Comparison of ENCODE assay signal across 1 cellular context in the genomic region with DNA sequence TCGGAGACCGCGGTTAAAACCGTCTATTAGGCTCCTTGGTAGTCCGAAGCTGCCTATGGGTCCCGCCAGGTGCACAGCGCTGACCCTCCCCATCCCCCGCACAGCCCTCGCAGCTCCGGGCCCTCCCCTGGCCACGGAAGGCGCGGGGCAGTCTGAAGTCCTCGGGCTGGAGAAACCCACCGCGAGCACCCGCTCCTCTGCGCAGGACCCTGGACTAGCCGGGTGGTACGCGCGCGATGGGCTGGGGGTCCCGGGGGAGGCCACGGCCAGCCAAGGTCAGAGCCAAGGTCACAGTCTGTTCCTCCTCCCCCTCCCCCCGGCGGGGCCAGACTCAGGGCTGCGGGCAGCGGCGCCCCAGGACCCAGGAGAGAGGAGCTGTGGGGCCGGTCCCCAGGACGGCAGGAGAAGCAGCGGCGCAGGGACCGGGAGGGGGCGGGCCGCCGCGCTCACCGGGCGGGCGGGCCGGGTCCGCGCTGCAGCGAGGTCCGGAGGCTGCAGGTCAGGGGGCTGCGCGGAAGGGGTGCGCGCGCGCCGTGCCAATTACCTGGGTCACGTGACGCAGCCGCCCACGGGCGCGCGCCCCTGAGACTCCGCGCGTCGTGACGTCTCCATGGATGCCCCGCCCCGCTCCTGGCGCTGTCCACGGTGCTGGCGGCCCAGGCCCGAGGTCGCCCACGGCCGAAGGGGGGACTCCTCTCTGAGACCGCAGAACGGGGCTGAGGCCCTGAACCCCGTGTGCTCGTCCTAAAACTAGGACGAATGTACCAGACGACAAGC.
TF ChIP-seq lines count a peak whose summit lies in the region.

OGDHL (minus strand) TSS at position 535 of the 777 bp plus-strand sequence. CDS start 3,731 bp downstream, outside the sequence.

TF ChIP-seq in HepG2, 621 proteins besides CTCF, POLR2A, EP300 and RAD21 (continued from another document):
- TF ChIP-seq ZBTB39 (CRISPR knock-in tag; IDR thresholded peaks at IDR 0.05): peak; percentile 54; the same call in 1 of the 2 replicates
- peak; percentile 55 for TF ChIP-seq HNRNPLL (IDR thresholded peaks at IDR 0.05; ENCODE audit: low read depth, low read length, poor library complexity, severe bottlenecking)
- TF ChIP-seq SP4 (CRISPR knock-in tag; IDR thresholded peaks at IDR 0.05): peak; percentile 94
- TF ChIP-seq FOXP1 (IDR thresholded peaks at IDR 0.05): no peak
- TF ChIP-seq FOXP1 (CRISPR knock-in tag; IDR thresholded peaks at IDR 0.05): peak; percentile 39; the same call in 1 of the 2 replicates
- TF ChIP-seq, protein P1, sequence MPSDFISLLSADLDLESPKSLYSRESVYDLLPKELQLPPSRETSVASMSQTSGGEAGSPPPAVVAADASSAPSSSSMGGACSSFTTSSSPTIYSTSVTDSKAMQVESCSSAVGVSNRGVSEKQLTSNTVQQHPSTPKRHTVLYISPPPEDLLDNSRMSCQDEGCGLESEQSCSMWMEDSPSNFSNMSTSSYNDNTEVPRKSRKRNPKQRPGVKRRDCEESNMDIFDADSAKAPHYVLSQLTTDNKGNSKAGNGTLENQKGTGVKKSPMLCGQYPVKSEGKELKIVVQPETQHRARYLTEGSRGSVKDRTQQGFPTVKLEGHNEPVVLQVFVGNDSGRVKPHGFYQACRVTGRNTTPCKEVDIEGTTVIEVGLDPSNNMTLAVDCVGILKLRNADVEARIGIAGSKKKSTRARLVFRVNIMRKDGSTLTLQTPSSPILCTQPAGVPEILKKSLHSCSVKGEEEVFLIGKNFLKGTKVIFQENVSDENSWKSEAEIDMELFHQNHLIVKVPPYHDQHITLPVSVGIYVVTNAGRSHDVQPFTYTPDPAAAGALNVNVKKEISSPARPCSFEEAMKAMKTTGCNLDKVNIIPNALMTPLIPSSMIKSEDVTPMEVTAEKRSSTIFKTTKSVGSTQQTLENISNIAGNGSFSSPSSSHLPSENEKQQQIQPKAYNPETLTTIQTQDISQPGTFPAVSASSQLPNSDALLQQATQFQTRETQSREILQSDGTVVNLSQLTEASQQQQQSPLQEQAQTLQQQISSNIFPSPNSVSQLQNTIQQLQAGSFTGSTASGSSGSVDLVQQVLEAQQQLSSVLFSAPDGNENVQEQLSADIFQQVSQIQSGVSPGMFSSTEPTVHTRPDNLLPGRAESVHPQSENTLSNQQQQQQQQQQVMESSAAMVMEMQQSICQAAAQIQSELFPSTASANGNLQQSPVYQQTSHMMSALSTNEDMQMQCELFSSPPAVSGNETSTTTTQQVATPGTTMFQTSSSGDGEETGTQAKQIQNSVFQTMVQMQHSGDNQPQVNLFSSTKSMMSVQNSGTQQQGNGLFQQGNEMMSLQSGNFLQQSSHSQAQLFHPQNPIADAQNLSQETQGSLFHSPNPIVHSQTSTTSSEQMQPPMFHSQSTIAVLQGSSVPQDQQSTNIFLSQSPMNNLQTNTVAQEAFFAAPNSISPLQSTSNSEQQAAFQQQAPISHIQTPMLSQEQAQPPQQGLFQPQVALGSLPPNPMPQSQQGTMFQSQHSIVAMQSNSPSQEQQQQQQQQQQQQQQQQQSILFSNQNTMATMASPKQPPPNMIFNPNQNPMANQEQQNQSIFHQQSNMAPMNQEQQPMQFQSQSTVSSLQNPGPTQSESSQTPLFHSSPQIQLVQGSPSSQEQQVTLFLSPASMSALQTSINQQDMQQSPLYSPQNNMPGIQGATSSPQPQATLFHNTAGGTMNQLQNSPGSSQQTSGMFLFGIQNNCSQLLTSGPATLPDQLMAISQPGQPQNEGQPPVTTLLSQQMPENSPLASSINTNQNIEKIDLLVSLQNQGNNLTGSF (CRISPR knock-in tag; IDR thresholded peaks at IDR 0.05): peak; percentile 97
- TF ChIP-seq MEIS2 (CRISPR knock-in tag; IDR thresholded peaks at IDR 0.05): peak; percentile 99
